In the genomic region with DNA sequence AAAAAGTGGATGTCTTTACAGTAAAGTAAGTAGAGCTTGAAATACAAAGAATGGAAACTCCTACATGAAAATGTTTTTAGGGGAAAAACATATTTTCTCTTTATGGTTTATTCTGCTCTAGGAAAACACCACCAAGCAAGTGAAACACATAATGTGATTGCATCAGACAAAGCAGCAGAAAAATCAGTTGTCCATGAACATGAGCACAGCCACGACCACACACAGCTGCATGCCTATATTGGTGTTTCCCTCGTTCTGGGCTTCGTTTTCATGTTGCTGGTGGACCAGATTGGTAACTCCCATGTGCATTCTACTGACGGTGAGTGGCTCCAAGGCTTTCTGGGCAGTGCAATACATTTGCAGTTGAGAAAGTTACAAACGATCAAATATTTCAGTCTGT, we compare ENCODE assay signal across 12 cellular contexts. TPM values are rescaled to one million over a fixed set of nuclear protein-coding genes. Genes with fewer than 3 reads are reported as not detected.
DNase-seq lines count a peak whose midpoint lies in the region; ATAC-seq and TF ChIP-seq lines count a peak whose summit lies in the region.
"Had no signal": no experiment of that assay in that cellular context is flagged by ENCODE, and none has a peak within 500 bp of the region (broad histone marks: within the 10 kb centered on the region; RNA-seq: fewer than 3 reads in every experiment).

No MANE protein-coding gene starts in this region.

- H3K4me1 ChIP-seq in OCI-LY1 (ENCODE audit: insufficient read depth, low read length, severe bottlenecking) (peaks cover 11% of the 10 kb centered on the region), esophagus squamous epithelium (no peaks in the 10 kb centered on the region)
- H3K4me1 ChIP-seq: A549 had no signal

- H3F3A ChIP-seq in OCI-LY1 (ENCODE audit: insufficient read depth, low read length), result no peaks in the 10 kb centered on the region

- H3K36me3 ChIP-seq in OCI-LY1 (ENCODE audit: insufficient read depth, low read length), result peaks cover 28% of the 10 kb centered on the region
- peaks cover 0 to 51% (median 0%) of the 10 kb centered on the region in 3 donors for H3K36me3 ChIP-seq in esophagus squamous epithelium

- H3K9me2 ChIP-seq in OCI-LY1 (ENCODE audit: low read depth, low read length), result no peaks in the 10 kb centered on the region

- peak overlapping the region; percentile 2 for H3K27ac ChIP-seq in OCI-LY1 (ENCODE audit: low read depth, low read length, poor library complexity, severe bottlenecking)
- H3K27ac ChIP-seq in esophagus squamous epithelium, result no peak overlapping the region

- H3K4me3 ChIP-seq in OCI-LY1 (ENCODE audit: low read depth, low read length, poor library complexity, severe bottlenecking), result no peak overlapping the region
- H3K4me3 ChIP-seq in esophagus squamous epithelium, result no peak overlapping the region
- H3K4me3 ChIP-seq: A549 had no signal

- peaks cover 63% of the 10 kb centered on the region for H3K36me3 Mint-ChIP-seq in activated T-cell treated with anti-CD3 and anti-CD28 coated beads, Interleukin-2, amount 50 U/mL, for 24 hours (ENCODE audit: low read depth)

- no peaks in the 10 kb centered on the region for H4K20me1 ChIP-seq in OCI-LY1 (ENCODE audit: insufficient read depth, low read length)

- DNase-seq in activated T-cell treated with anti-CD3 and anti-CD28 coated beads, Interleukin-2, amount 50 U/mL, for 24 hours, result no peak
- no peak for DNase-seq in activated T-cell treated with anti-CD3 and anti-CD28 coated beads for 4 hours
- DNase-seq in renal cortical epithelial cell (ENCODE audit: low read depth), result peak; percentile 54
- DNase-seq in esophagus squamous epithelium (lab: John Stamatoyannopoulos, UW), result no peak
- no peak for DNase-seq in NOMO-1 (lab: John Stamatoyannopoulos, UW; ENCODE audit: unreplicated experiment in 2 of 2)
- DNase-seq: occipital lobe had no signal

- H3K27me3 ChIP-seq in OCI-LY1 (ENCODE audit: insufficient read depth, low read length) (no peaks in the 10 kb centered on the region), esophagus squamous epithelium (no peaks in the 10 kb centered on the region)

- H3K9ac ChIP-seq in OCI-LY1 (ENCODE audit: low read length), result no peak overlapping the region

- H3K9me3 ChIP-seq in OCI-LY1 (ENCODE audit: low read length), result no peaks in the 10 kb centered on the region
- H3K9me3 ChIP-seq in esophagus squamous epithelium, result no peaks in the 10 kb centered on the region
- H3K9me3 ChIP-seq: A549 had no signal

- no peak for TF ChIP-seq CTCF in OCI-LY1 (IDR thresholded peaks at IDR 0.05; ENCODE audit: low read length)
- no peak for TF ChIP-seq CTCF in esophagus squamous epithelium (IDR thresholded peaks at IDR 0.05)

- no peak overlapping the region for H3K4me3 Mint-ChIP-seq in activated T-cell treated with anti-CD3 and anti-CD28 coated beads, Interleukin-2, amount 50 U/mL, for 24 hours

- ATAC-seq in HG02642 (IDR thresholded peaks at IDR 0.05; ENCODE audit: poor library complexity, unreplicated experiment), result peak; percentile 81
- ATAC-seq in GM21423 (IDR thresholded peaks at IDR 0.05; ENCODE audit: unreplicated experiment), result no peak
- ATAC-seq: A549 had no signal

- H3K4me1 Mint-ChIP-seq in activated T-cell treated with anti-CD3 and anti-CD28 coated beads, Interleukin-2, amount 50 U/mL, for 24 hours (ENCODE audit: low read depth), result peaks cover 15% of the 10 kb centered on the region

- H3K9me3 Mint-ChIP-seq in activated T-cell treated with anti-CD3 and anti-CD28 coated beads, Interleukin-2, amount 50 U/mL, for 24 hours, result no peaks in the 10 kb centered on the region

- WGBS in esophagus squamous epithelium, 2 donors, result 79 to 87% methylated on average over 5 of the region's 5 CpGs

- no peaks in the 10 kb centered on the region for H3K79me2 ChIP-seq in OCI-LY1 (ENCODE audit: insufficient read depth, low read length)

- H3K4me2 ChIP-seq in OCI-LY1 (ENCODE audit: low read length), result no peak overlapping the region; the same call in 1 of the 2 replicates
- H3K4me2 ChIP-seq: A549 had no signal

- peak overlapping the region; percentile 35 for H3K27ac Mint-ChIP-seq in activated T-cell treated with anti-CD3 and anti-CD28 coated beads, Interleukin-2, amount 50 U/mL, for 24 hours

- TF ChIP-seq POLR2A in esophagus squamous epithelium (IDR thresholded peaks at IDR 0.05), result no peak

- no peak overlapping the region for H2AFZ ChIP-seq in OCI-LY1 (ENCODE audit: low read length)

- no peaks in the 10 kb centered on the region for H3K27me3 Mint-ChIP-seq in activated T-cell treated with anti-CD3 and anti-CD28 coated beads, Interleukin-2, amount 50 U/mL, for 24 hours

- intact Hi-C loops in esophagus squamous epithelium (cut with DNase I), result no loop called here

RNA-seq across cellular contexts. Expression of gene PLEKHD1, which starts 42.6 kb away (rescaled TPM):
- total RNA-seq in renal cortical epithelial cell (0.10 TPM in 1 of 2 replicates, not detected in the other), esophagus squamous epithelium (under 1 TPM in 1 of 4 donors, not detected in 3; 0.19 TPM)
- total RNA-seq: endothelial cell of umbilical vein, MCF 10A had no signal

RNA-seq across cellular contexts. Expression of gene SLC39A9, which starts 43.5 kb away (rescaled TPM):
- total RNA-seq in renal cortical epithelial cell (151 and 173 TPM in 2 replicates), esophagus squamous epithelium (10 to 100 TPM; 40.2 to 77.7 (median 68.6) TPM)

RNA-seq across cellular contexts. Expression of gene ERH, which starts 43.8 kb away (rescaled TPM):
- total RNA-seq in renal cortical epithelial cell (65.0 and 150 TPM in 2 replicates), esophagus squamous epithelium (100 to 1,000 TPM in 1 of 4 donors, 10 to 100 TPM in 3; 54.0 to 102 (median 79.5) TPM)
